19 cellular contexts compared by ENCODE assay signal in genomic region chr1:16483639-16484500, GRCh38. TPM values are rescaled to one million over a fixed set of nuclear protein-coding genes. Genes with fewer than 3 reads are reported as not detected.
"Had no signal": no experiment of that assay in that cellular context is flagged by ENCODE, and none has a peak within 500 bp of the region (broad histone marks: within the 10 kb centered on the region; RNA-seq: fewer than 3 reads in every experiment).

No MANE protein-coding gene starts in this region.

RNA-seq across cellular contexts. Expression of gene RNU1-1, which starts 30.2 kb away (rescaled TPM):
- total RNA-seq: myocyte, osteoblast had no signal
- polyA plus RNA-seq: hepatocyte; naive thymus-derived CD4-positive, alpha-beta T cell; neural cell; pancreas; psoas muscle; stomach had no signal

RNA-seq across cellular contexts. Expression of gene SPATA21, which starts 46.6 kb away (rescaled TPM):
- total RNA-seq: kidney epithelial cell; left ventricle myocardium inferior; lower leg skin; lung microvascular endothelial cell; mesenteric fat pad; myocyte; naive thymus-derived CD4-positive, alpha-beta T cell; natural killer cell treated with Interleukin-12 subunit alpha and Interleukin-12 subunit beta and Interleukin-15 and Interleukin-18, amount 100 ng/mL, for 72 hours; osteoblast; psoas muscle; skeletal muscle tissue; smooth muscle cell; stomach; thyroid gland; transverse colon; upper lobe of left lung had no signal
- polyA plus RNA-seq: naive thymus-derived CD4-positive, alpha-beta T cell; smooth muscle cell had no signal
